8 cellular contexts compared by ENCODE assay signal in the genomic region with DNA sequence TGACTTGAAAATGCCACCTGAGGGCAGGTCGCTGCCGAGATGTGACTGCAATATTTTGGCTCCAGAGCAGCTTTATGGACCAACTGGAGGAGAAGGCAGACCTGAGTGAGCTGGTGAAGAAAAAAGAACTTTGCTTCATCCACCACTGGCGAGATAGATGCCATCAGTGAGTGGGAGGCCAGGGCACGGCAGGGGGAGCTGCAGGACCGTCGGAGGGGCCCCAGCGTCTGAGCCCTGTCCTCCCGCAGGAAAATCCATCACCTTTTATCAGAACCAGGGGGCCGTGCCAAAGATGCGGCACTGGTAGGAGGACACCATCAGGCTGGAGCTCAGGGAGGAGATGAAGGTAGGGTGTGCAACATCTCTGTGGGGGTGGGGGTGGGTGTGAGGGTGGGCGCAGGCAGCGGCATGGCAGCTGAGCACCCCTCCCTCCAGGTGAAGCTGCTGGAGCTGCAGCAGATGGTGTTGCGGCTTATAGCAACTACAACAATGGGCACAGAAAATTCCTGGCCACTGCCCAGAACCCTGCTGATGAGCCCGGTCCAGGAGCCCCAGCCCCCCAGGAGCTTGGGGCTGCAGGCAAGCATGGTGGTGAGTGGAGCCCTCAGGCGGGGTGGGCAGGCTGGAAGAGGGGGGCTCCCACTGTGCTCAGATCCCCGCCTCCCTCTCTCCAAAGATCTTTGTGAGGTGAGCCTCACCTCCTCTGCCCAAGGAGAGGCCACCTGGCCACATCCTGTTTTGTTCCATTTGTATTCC.
DNase-seq lines count a peak whose midpoint lies in the region; ATAC-seq, FAIRE-seq and TF ChIP-seq lines count a peak whose summit lies in the region.
"Not testable (repeated sequence)": the region's sequence is repeated elsewhere in the genome, so short reads cannot be mapped to it uniquely, and the experiment has no call there.

No MANE protein-coding gene starts in this region.

- H3K9me3 ChIP-seq in A549; RWPE2 (ENCODE audit: severe bottlenecking); GM12878 (replicated peaks; ENCODE audit: control insufficient read depth, insufficient read depth, low read length); neural progenitor cell (ENCODE audit: low read depth): not testable (repeated sequence)

- not testable (repeated sequence) for H3K27me3 ChIP-seq in RWPE2 (ENCODE audit: insufficient read depth, poor library complexity, severe bottlenecking); GM12878 (replicated peaks in 1 of 2; ENCODE audit: control insufficient read depth in 2 of 2, insufficient read depth in 2 of 2, low read length in 1 of 2); neural progenitor cell

- H3K9me3 Mint-ChIP-seq in neural progenitor cell = not testable (repeated sequence)

- H3K4me3 ChIP-seq in A549; RWPE2 (ENCODE audit: severe bottlenecking); GM12878; fibroblast of villous mesenchyme (ENCODE audit: low read depth, low read length); neural progenitor cell: not testable (repeated sequence)

- CTCF ChIA-PET in A549 (lab: Yijun Ruan, JAX) = interaction anchor here (0.6 to 2.3 kb wide), 7 partner anchors 57 to 693 kb away, joined by 3 to 12 read pairs (median 3); no protein-coding TSS in a partner anchor
- CTCF ChIA-PET in GM12878 (lab: Yijun Ruan, JAX) = interaction anchor here (1.0 to 2.3 kb wide), 2 partner anchors 58 to 328 kb away, joined by 6 to 9 read pairs; no protein-coding TSS in a partner anchor

- not testable (repeated sequence) for H3K27ac ChIP-seq in A549; RWPE2 (ENCODE audit: poor library complexity, severe bottlenecking); GM12878 (ENCODE audit: control insufficient read depth, insufficient read depth); neural progenitor cell

- not testable (repeated sequence) for DNase-seq in A549 (ENCODE audit: low read depth in 1 of 2, low spot score in 1 of 2); RWPE2 (ENCODE audit: low spot score); GM12878 (ENCODE audit: low read depth, low spot score); fibroblast of villous mesenchyme (ENCODE audit: low read depth)
- DNase-seq in G401 (ENCODE audit: low spot score) (peak; percentile 62), KBM-7 (peak; percentile 39), NCI-H345 treated with DMSO at 0.1 percent for 48 hours (lab: John Stamatoyannopoulos, UW; ENCODE audit: unreplicated experiment) (peak; percentile 57), neural progenitor cell (ENCODE audit: low spot score) (peak; percentile 23)

- peak; percentile 49 to 53; a peak in 4 of 5 replicates for TF ChIP-seq RAD21 in A549 (conservative IDR thresholded peaks at IDR 0.05 in 1 of 2, IDR thresholded peaks at IDR 0.05 in 1 of 2)
- TF ChIP-seq RAD21 in GM12878 (IDR thresholded peaks at IDR 0.05; ENCODE audit: insufficient read depth, low read depth, low read length) = peak; percentile 37; the same call in 1 of the 2 replicates

- not testable (repeated sequence) for H3K36me3 Mint-ChIP-seq in neural progenitor cell

- not testable (repeated sequence) for H3K79me2 ChIP-seq in GM12878 (ENCODE audit: control insufficient read depth, insufficient read depth, low read length); neural progenitor cell (ENCODE audit: low read depth)

- POLR2A ChIA-PET in A549 (lab: Yijun Ruan, JAX) = not testable (repeated sequence)
- POLR2A ChIA-PET in GM12878 (lab: Charles Lee) = interaction anchor here (0.7 kb wide), 1 partner anchor 328 kb away, joined by 3 read pairs; no protein-coding TSS in a partner anchor

- not testable (repeated sequence) for TF ChIP-seq POLR2A in A549 (IDR thresholded peaks at IDR 0.05; ENCODE audit: low read length); GM12878 (IDR thresholded peaks at IDR 0.05; ENCODE audit: low read depth, low read length)

- intact Hi-C loops in GM12878 (cut with micrococcal nuclease; ENCODE audit: unreplicated experiment) = not testable (repeated sequence)

- in situ Hi-C loops in G401 (cut with HindIII; ENCODE audit: low sequenced_read_pairs); KBM-7 (cut with MboI; ENCODE audit: low pct_unique_long_range_greater_than_20kb, low sequenced_read_pairs); GM12878 (cut with MboI): not testable (repeated sequence)

- BruUV-seq in GM12878 (replicated peaks; lab: Mats Ljungman, UMichigan) = not testable (repeated sequence)

- not testable (repeated sequence) for H3K27me3 Mint-ChIP-seq in neural progenitor cell (ENCODE audit: insufficient read depth, low read depth)

- not testable (repeated sequence) for TF ChIP-seq CTCF in A549 (IDR thresholded peaks at IDR 0.05)
- TF ChIP-seq CTCF in RWPE2 (IDR thresholded peaks at IDR 0.05; ENCODE audit: poor library complexity, severe bottlenecking) (peak; percentile 56), GM12878 (IDR thresholded peaks at IDR 0.05 in 2 of 3, conservative IDR thresholded peaks at IDR 0.05 in 1 of 3; ENCODE audit: control insufficient read depth in 2 of 3, extremely low read depth in 1 of 3, insufficient read depth in 1 of 3, low read depth in 3 of 3, low read length in 3 of 3) (peak; percentile 15 to 25 (median 20); a peak in 3 of 6 replicates), fibroblast of villous mesenchyme (IDR thresholded peaks at IDR 0.05; ENCODE audit: insufficient read depth, low read depth, low read length) (peak; percentile 34), neural progenitor cell (IDR thresholded peaks at IDR 0.05) (peak; percentile 63)

- RAD21 ChIA-PET in GM12878 (lab: Charles Lee; ENCODE audit: unreplicated experiment) = interaction anchor here (0.6 to 1.9 kb wide), 3 partner anchors 328 to 999 kb away, joined by 4 to 8 read pairs (median 5); no protein-coding TSS in a partner anchor

- not testable (repeated sequence) for H3K9ac ChIP-seq in GM12878 (ENCODE audit: control insufficient read depth, insufficient read depth, low read length); neural progenitor cell

- H2AFZ ChIP-seq in GM12878 (ENCODE audit: control insufficient read depth, low read depth, low read length) = not testable (repeated sequence)
- peak overlapping the region; percentile 66 for H2AFZ ChIP-seq in neural progenitor cell (replicated peaks)

- 38% methylated on average over 14 of the region's 16 CpGs for whole genome bisulfite sequencing in A549 (ENCODE audit: missing lambda C conversion rate)
- 25% methylated on average over 14 of the region's 16 CpGs for WGBS in GM12878 (ENCODE audit: insufficient coverage, insufficient replicate concordance, low lambda C conversion rate, missing lambda C conversion rate)

- SMC1A ChIA-PET in GM12878 (lab: Charles Lee; ENCODE audit: uncharacterized antibody, unreplicated experiment) = interaction anchor here (0.9 to 1.8 kb wide), 3 partner anchors 326 to 687 kb away, joined by 3 to 6 read pairs (median 4); no protein-coding TSS in a partner anchor

- FAIRE-seq in A549 (lab: Jason Lieb, UNC); GM12878 (lab: Jason Lieb, UNC): not testable (repeated sequence)

- not testable (repeated sequence) for H3K4me1 ChIP-seq in A549; RWPE2 (ENCODE audit: insufficient read depth, poor library complexity, severe bottlenecking); GM12878 (ENCODE audit: control insufficient read depth, insufficient read depth, low read length); neural progenitor cell

- not testable (repeated sequence) for H3F3A ChIP-seq in neural progenitor cell (ENCODE audit: low read depth)

- H3K4me3 Mint-ChIP-seq in neural progenitor cell = not testable (repeated sequence)

- not testable (repeated sequence) for H3K27ac Mint-ChIP-seq in neural progenitor cell

- ATAC-seq in A549; RWPE2 (ENCODE audit: low read depth); GM12878: not testable (repeated sequence)

- H3K36me3 ChIP-seq in RWPE2 (ENCODE audit: low read depth); GM12878 (ENCODE audit: control insufficient read depth in 2 of 2, insufficient read depth in 2 of 2, low read length in 1 of 2); neural progenitor cell: not testable (repeated sequence)

- H3K4me1 Mint-ChIP-seq in neural progenitor cell = not testable (repeated sequence)

- H4K20me1 ChIP-seq in GM12878 (ENCODE audit: control insufficient read depth, insufficient read depth); neural progenitor cell (ENCODE audit: low read depth): not testable (repeated sequence)

- TF ChIP-seq EP300 in A549 (IDR thresholded peaks at IDR 0.05); GM12878 (IDR thresholded peaks at IDR 0.05; ENCODE audit: borderline replicate concordance in 1 of 2, control insufficient read depth in 1 of 2, low read depth in 2 of 2, low read length in 2 of 2): not testable (repeated sequence)

- not testable (repeated sequence) for H3K4me2 ChIP-seq in A549; GM12878 (ENCODE audit: control insufficient read depth, insufficient read depth)
- H3K4me2 ChIP-seq in neural progenitor cell = peak overlapping the region; percentile 51

TF ChIP-seq in A549, 52 proteins besides CTCF, POLR2A, EP300 and RAD21:
- peak; percentile 38; the same call in 2 of the 3 replicates for TF ChIP-seq SMC3 (IDR thresholded peaks at IDR 0.05)
